18 cellular contexts compared by ENCODE assay signal in the genomic region with DNA sequence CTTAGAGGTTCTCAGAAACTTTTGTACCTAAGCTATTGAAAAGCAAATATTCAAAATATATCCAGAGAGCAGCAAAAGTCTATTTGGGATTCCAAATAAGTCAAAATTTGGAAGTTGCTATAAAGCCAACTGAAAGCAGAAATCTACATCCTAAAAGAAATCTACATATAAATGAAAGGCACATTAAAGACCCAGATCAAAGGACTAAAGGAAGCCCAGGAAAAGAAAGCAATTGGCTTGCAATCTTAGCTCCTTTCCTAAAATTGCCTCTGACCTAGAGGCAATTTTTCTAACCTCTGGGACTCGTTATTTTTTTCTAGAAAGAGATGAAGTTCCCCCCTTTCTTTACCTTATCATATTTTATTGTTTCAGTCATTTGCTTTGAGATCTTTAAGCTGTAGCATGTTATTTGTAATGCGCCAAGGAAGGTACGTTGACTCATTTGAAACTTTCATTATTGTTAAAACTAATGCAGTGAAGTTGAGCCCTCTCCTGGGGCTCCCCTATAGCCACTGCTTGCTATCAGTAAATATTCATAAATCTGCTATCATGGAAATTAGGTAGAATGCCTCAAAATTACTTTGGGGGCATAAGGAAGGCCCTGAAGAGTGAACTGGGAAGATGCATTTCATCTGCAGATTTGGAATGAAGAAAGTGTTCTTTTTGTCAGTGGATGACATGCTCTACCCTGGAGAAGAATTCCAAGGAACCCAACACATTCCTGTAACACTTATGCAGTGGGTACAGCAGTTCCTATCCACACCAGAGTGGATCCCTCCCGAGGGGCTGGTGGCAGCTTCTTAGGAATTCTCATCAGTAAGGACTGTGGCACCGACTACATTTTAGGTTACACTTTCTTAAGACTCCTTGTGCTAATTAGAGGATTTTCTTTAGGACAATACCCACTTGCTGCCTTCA.
"Had no signal": no experiment of that assay in that cellular context is flagged by ENCODE, and none has a peak within 500 bp of the region (broad histone marks: within the 10 kb centered on the region; RNA-seq: fewer than 3 reads in every experiment).

No MANE protein-coding gene starts in this region.

- H3K27me3 ChIP-seq: gastrocnemius medialis, heart right ventricle, pancreas, stomach had no signal

- H3K9me3 ChIP-seq: gastrocnemius medialis, heart right ventricle, pancreas, stomach had no signal

- H3K27ac ChIP-seq: gastrocnemius medialis, heart right ventricle, pancreas, stomach had no signal

- H3K36me3 ChIP-seq: gastrocnemius medialis, heart right ventricle, pancreas, stomach had no signal

- DNase-seq: effector memory CD4-positive, alpha-beta T cell; gastrocnemius medialis; heart right ventricle; hypothalamus; left colon; left ventricle myocardium superior; mesenchymal stem cell; midbrain; occipital lobe; pancreas; right cardiac atrium; small intestine; stimulated activated CD4-positive, alpha-beta T cell treated with anti-CD3 and anti-CD28 coated beads, Interleukin-12 subunit alpha, Interleukin-12 subunit beta, amount 100 ng/mL, for 4 hours; stimulated activated naive CD4-positive, alpha-beta T cell; stomach; substantia nigra; trophoblast cell had no signal

- H3K4me3 ChIP-seq: gastrocnemius medialis, heart right ventricle, lung, pancreas, stomach had no signal

- H3K4me1 ChIP-seq: gastrocnemius medialis, heart right ventricle, pancreas, stomach had no signal
